In the genomic region with DNA sequence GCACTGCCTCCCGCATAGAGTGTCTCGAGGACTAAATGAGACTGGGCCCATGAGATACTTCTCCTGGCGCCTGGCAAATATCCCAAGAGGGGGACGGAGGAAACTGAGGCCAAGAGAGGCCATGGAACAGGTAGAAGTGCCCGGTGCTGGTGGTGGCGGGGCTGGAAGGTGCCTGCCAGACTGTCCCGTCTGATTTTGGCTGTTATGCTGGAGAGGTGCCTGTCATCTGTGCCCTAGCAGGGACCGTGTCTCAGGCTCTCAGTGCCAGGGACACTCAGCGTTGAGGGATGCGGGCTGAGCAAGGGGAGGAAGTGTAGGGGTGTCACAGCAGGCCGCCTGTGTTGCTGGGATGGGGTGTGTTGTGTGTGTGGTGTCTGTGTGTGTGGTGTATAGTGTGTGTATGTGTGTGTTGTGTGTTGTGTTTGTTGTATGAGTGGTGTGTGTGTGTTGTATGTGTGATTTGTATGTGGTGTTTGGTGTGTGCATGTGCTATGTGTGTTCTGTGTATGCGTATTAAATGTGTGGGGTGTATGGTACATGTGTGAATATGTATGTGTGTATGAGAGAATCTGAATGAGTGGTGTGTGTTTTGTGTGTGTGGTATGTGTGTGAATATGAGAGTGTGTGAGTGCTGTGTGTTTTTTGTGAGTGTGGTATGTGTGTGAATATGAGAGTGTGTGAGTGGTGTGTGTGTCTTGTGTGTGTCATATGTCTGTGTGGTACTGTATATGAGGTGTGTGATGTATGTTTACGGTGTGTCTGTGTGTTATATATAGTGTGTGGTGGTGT, we compare ENCODE assay signal across 19 cellular contexts. TPM values are rescaled to one million over a fixed set of nuclear protein-coding genes. Genes with fewer than 3 reads are reported as not detected.
DNase-seq lines count a peak whose midpoint lies in the region; ATAC-seq, FAIRE-seq and TF ChIP-seq lines count a peak whose summit lies in the region.
"Had no signal": no experiment of that assay in that cellular context is flagged by ENCODE, and none has a peak within 500 bp of the region (broad histone marks: within the 10 kb centered on the region; RNA-seq: fewer than 3 reads in every experiment).

No MANE protein-coding gene starts in this region.

- no peak overlapping the region for H3K14ac ChIP-seq in H1 (ENCODE audit: insufficient read length)

- no peak overlapping the region for H3K4me2 ChIP-seq in H1 (ENCODE audit: insufficient read depth in 1 of 2, low read depth in 2 of 2, low read length in 2 of 2)

- H3K27ac Mint-ChIP-seq in WTC11 = no peak overlapping the region
- H3K27ac Mint-ChIP-seq: CD4-positive, alpha-beta T cell; H9 had no signal

- no peaks in the 10 kb centered on the region for H3K79me2 ChIP-seq in H1 (ENCODE audit: control insufficient read depth in 1 of 2, insufficient read depth in 2 of 2, low read length in 2 of 2)

- H4K91ac ChIP-seq in H1 (replicated peaks; ENCODE audit: insufficient read length, low read length) = peak overlapping the region; percentile 66

- TF ChIP-seq EP300 in H1 (IDR thresholded peaks at IDR 0.05; ENCODE audit: borderline replicate concordance in 1 of 2, low read depth in 2 of 2, low read length in 2 of 2) = no peak

- no peak for TF ChIP-seq RAD21 in H1 (IDR thresholded peaks at IDR 0.05 in 1 of 2, conservative IDR thresholded peaks at IDR 0.05 in 1 of 2; ENCODE audit: low read depth in 2 of 2, low read length in 2 of 2)

- H3K27ac ChIP-seq in right atrium auricular region (no peak overlapping the region), H1 (ENCODE audit: low read depth, low read length) (no peak overlapping the region)
- H3K27ac ChIP-seq: C4-2B had no signal

- H2BK12ac ChIP-seq in H1 (ENCODE audit: low read depth, low read length) = peak overlapping the region; percentile 94; the same call in 1 of the 2 replicates

- peaks cover 30% of the 10 kb centered on the region for H3K27me3 Mint-ChIP-seq in WTC11 (ENCODE audit: low read depth)

- H4K5ac ChIP-seq in H1 (ENCODE audit: insufficient read length, low read depth, low read length) = no peak overlapping the region

- H4K20me1 ChIP-seq in H1 (replicated peaks in 1 of 2; ENCODE audit: control insufficient read depth in 1 of 2, insufficient read depth in 2 of 2, low read length in 2 of 2) = peaks cover 0 to 15% of the 10 kb centered on the region in 2 experiments

- H2AFZ ChIP-seq in H1 (ENCODE audit: low read length) = no peak overlapping the region

- TF ChIP-seq POLR2A in H1 (IDR thresholded peaks at IDR 0.05; ENCODE audit: control extremely low read depth in 1 of 2, low read depth in 2 of 2, low read length in 2 of 2) = no peak

- H3K56ac ChIP-seq in H1 (replicated peaks; ENCODE audit: insufficient read length, low read depth, low read length) = peak overlapping the region; percentile 94

- peak overlapping the region; percentile 74; the same call in 1 of the 2 replicates for H2BK15ac ChIP-seq in H1 (ENCODE audit: low read length)

- H3K4me1 ChIP-seq in right atrium auricular region (peaks cover 0 to 27% of the 10 kb centered on the region in 2 donors), H1 (replicated peaks in 1 of 4; ENCODE audit: control insufficient read depth in 3 of 4, insufficient read depth in 4 of 4, low read length in 3 of 4) (peaks cover 4 to 40% (median 21%) of the 10 kb centered on the region in 4 experiments)

- CTCF ChIA-PET in WTC11 (lab: Charles Lee) = interaction anchor here (1.4 to 1.9 kb wide), 2 partner anchors 35 to 248 kb away, joined by 3 to 4 read pairs; no protein-coding TSS in a partner anchor
- CTCF ChIA-PET in H1 (lab: Charles Lee; ENCODE audit: partially characterized antibody) = interaction anchor here (0.8 to 1.3 kb wide), 2 partner anchors 35 to 252 kb away, joined by 4 to 5 read pairs; no protein-coding TSS in a partner anchor
- CTCF ChIA-PET in GM10248 (lab: Yijun Ruan, JAX) = no interaction called here

- POLR2A ChIA-PET in WTC11 (lab: Charles Lee) (no interaction called here), H1 (lab: Charles Lee; ENCODE audit: partially characterized antibody) (no interaction called here), GM10248 (lab: Yijun Ruan, JAX) (no interaction called here)

- no peak overlapping the region for H3K23ac ChIP-seq in H1 (ENCODE audit: insufficient read length)

- H3K36me3 ChIP-seq in right atrium auricular region (no peaks in the 10 kb centered on the region), H1 (ENCODE audit: control insufficient read depth in 2 of 4, insufficient read depth in 4 of 4, low read length in 3 of 4) (no peaks in the 10 kb centered on the region)
- H3K36me3 ChIP-seq: BE2C had no signal

- no peaks in the 10 kb centered on the region for H3K36me3 Mint-ChIP-seq in WTC11

- H3K4me3 Mint-ChIP-seq in WTC11 = no peak overlapping the region
- H3K4me3 Mint-ChIP-seq: CD4-positive, alpha-beta T cell; H9 had no signal

- 88% methylated on average over 13 of the region's 13 CpGs; no CpG with 5 or more reads in 1 of the 2 experiments for WGBS in H1 (ENCODE audit: extremely low coverage in 1 of 2, insufficient coverage in 1 of 2, insufficient read length in 1 of 2, insufficient replicate concordance in 2 of 2, low coverage in 1 of 2, low lambda C conversion rate in 2 of 2, missing lambda C conversion rate in 1 of 2), 2 experiments

- no peak overlapping the region for H2BK5ac ChIP-seq in H1 (ENCODE audit: low read depth, low read length)

- peak overlapping the region; percentile 100 for H2AK5ac ChIP-seq in H1 (ENCODE audit: low read depth, low read length)

- H3K4ac ChIP-seq in H1 (replicated peaks; ENCODE audit: insufficient read length, low read depth, low read length) = no peak overlapping the region

- peaks cover 21% of the 10 kb centered on the region for H3K4me1 Mint-ChIP-seq in WTC11

- H3K9me3 ChIP-seq in right atrium auricular region = no peaks in the 10 kb centered on the region
- no peaks in the 10 kb centered on the region for H3K9me3 ChIP-seq in H1 (ENCODE audit: insufficient read depth in 2 of 2, low read depth in 1 of 2, low read length in 1 of 2)
- H3K9me3 ChIP-seq: BE2C, Caco-2 had no signal

- no peak for FAIRE-seq in H1 (lab: Jason Lieb, UNC)
- FAIRE-seq: A204.1, HepG2 had no signal

- no peaks in the 10 kb centered on the region for H3K9me3 Mint-ChIP-seq in WTC11
- H3K9me3 Mint-ChIP-seq: CD4-positive, alpha-beta T cell; H9 had no signal

- H4K8ac ChIP-seq in H1 (ENCODE audit: extremely low read depth, insufficient read depth, low read length) = no peak overlapping the region

- H2BK120ac ChIP-seq in H1 (replicated peaks; ENCODE audit: low read depth, low read length) = no peak overlapping the region

- peaks cover 0 to 7% of the 10 kb centered on the region in 2 donors for H3K27me3 ChIP-seq in right atrium auricular region
- H3K27me3 ChIP-seq in H1 (replicated peaks in 1 of 4; ENCODE audit: control insufficient read depth in 3 of 4, extremely low read depth in 1 of 4, insufficient read depth in 3 of 4, low read length in 3 of 4) = peaks cover 0 to 40% (median 26%) of the 10 kb centered on the region in 4 experiments; a peak in 6 of 7 replicates

- H3K4me3 ChIP-seq in right atrium auricular region = no peak overlapping the region
- no peak overlapping the region for H3K4me3 ChIP-seq in H1 (ENCODE audit: extremely low read depth in 1 of 4, insufficient read depth in 2 of 4, low read depth in 3 of 4, low read length in 4 of 4)

- no peak overlapping the region for H3K18ac ChIP-seq in H1 (ENCODE audit: extremely low read depth, low read length)

- H3K79me1 ChIP-seq in H1 (ENCODE audit: low read depth, low read length) = no peaks in the 10 kb centered on the region; the same call in 1 of the 2 replicates

- intact Hi-C loops in left ventricle myocardium superior (cut with micrococcal nuclease) = no loop called here

- H3K23me2 ChIP-seq in H1 (ENCODE audit: low read depth, low read length) = peaks cover 32% of the 10 kb centered on the region

- TF ChIP-seq CTCF in right atrium auricular region (IDR thresholded peaks at IDR 0.05) (no peak), WTC11 (IDR thresholded peaks at IDR 0.05) (no peak), H1 (IDR thresholded peaks at IDR 0.05; ENCODE audit: control extremely low read depth in 1 of 3, insufficient read depth in 1 of 3, low read depth in 1 of 3, low read length in 3 of 3) (no peak), GM10248 (IDR thresholded peaks at IDR 0.05; ENCODE audit: control extremely low read depth, extremely low read depth, low read depth, missing control alignments) (no peak)

- peak; percentile 6 for ATAC-seq in left ventricle myocardium superior
- ATAC-seq in WTC11 = no peak
- no peak for ATAC-seq in GM18861 (IDR thresholded peaks at IDR 0.05; ENCODE audit: unreplicated experiment)
- ATAC-seq: HepG2 had no signal

- DNase-seq in left ventricle myocardium superior = no peak
- no peak for DNase-seq in right atrium auricular region (ENCODE audit: low spot score)
- no peak for DNase-seq in WTC11 (ENCODE audit: low spot score)
- DNase-seq in H1 (ENCODE audit: low read depth in 1 of 2, low spot score in 2 of 2) = no peak
- DNase-seq in C1 segment of cervical spinal cord (lab: John Stamatoyannopoulos, UW) = no peak
- no peak for DNase-seq in GM10248 (ENCODE audit: extremely low spot score)
- DNase-seq: ACHN; BE2C; Caco-2; CD4-positive, alpha-beta T cell; DMS153; EL; GOT3; H9; KG1 had no signal

- no peak overlapping the region for H3K9ac ChIP-seq in H1 (replicated peaks in 1 of 4; ENCODE audit: extremely low read depth in 1 of 4, low read depth in 3 of 4, low read length in 3 of 4)

- no peak overlapping the region; the same call in none of the 2 replicates for H2BK20ac ChIP-seq in H1 (ENCODE audit: low read length)

TF ChIP-seq in WTC11, 78 proteins besides CTCF, POLR2A, EP300 and RAD21 (continues in another document):
- TF ChIP-seq NFE2L1 (CRISPR knock-in tag; IDR thresholded peaks at IDR 0.05) = peak; percentile 38; the same call in 1 of the 2 replicates

RNA-seq across cellular contexts. Expression of a gene that starts 21.3 kb away (rescaled TPM):
- total RNA-seq in left ventricle myocardium superior = 0.55 TPM
- total RNA-seq in right atrium auricular region = 1 to 10 TPM in 1 of 2 donors, under 1 TPM in 1; 0.26 to 2.0 TPM
- 1.8 to 2.7 TPM (median 1.8 TPM) in 3 replicates for total RNA-seq in WTC11 (2021)
- 5.4 and 5.8 TPM in 2 replicates for total RNA-seq in H1 (2021; fragmentation: NEBNext Ultra II Directional; extraction: Animal tissue kit (Norgen Biotek cat#: 25700))
- polyA plus RNA-seq in H1 (2011; rRNA removed) = 2.4 and 3.7 TPM in 2 replicates
- 2.7 TPM for polyA plus RNA-seq in H1 (2011; cell fraction: cytosol; rRNA removed)
- polyA plus RNA-seq in H1 (2011; cell fraction: nucleus; rRNA removed) = 3.0 TPM
- 4.3 to 5.6 TPM (median 5.0 TPM) in 4 replicates for polyA plus RNA-seq in H1 (2012, experiment 1 of 2)
- 3.5 TPM for polyA plus RNA-seq in H1 (2012, experiment 2 of 2)
- 2.3 TPM for polyA plus RNA-seq in H1 (2013, experiment 1 of 2)
- polyA plus RNA-seq in H1 (2013, experiment 2 of 2) = 2.5 TPM
- polyA minus RNA-seq in H1 (2011; rRNA and poly(A)+ RNA removed) = 7.7 and 11.4 TPM in 2 replicates
- 2.6 TPM for polyA minus RNA-seq in H1 (2011; cell fraction: cytosol; rRNA and poly(A)+ RNA removed)
- polyA minus RNA-seq in H1 (2011; cell fraction: nucleus; rRNA and poly(A)+ RNA removed) = 2.2 TPM
- total RNA-seq: Caco-2; CD4-positive, alpha-beta T cell; HepG2 had no signal
- polyA plus RNA-seq: HepG2 had no signal
